22 cellular contexts compared by ENCODE assay signal in genomic region chr3:187912007-187912406, GRCh38.
"Had no signal": no experiment of that assay in that cellular context is flagged by ENCODE, and none has a peak within 500 bp of the region (broad histone marks: within the 10 kb centered on the region; RNA-seq: fewer than 3 reads in every experiment).

No MANE protein-coding gene starts in this region.

- H3K9me3 ChIP-seq: colonic mucosa, left lung, thyroid gland, upper lobe of left lung had no signal

- H3K36me3 ChIP-seq: cardiac muscle cell, colonic mucosa, left lung, thyroid gland, upper lobe of left lung had no signal

- H3K27me3 ChIP-seq: cardiac muscle cell, colonic mucosa, left lung, thyroid gland, upper lobe of left lung had no signal

- ATAC-seq: activated CD4-positive, alpha-beta T cell treated with anti-CD3 and anti-CD28 coated beads for 36 hours; activated CD8-positive, alpha-beta memory T cell treated with anti-CD3 and anti-CD28 coated beads, Interleukin-2, amount 10 ng/mL, durations not matched to agents 7 days and 5 days; activated CD8-positive, alpha-beta T cell treated with anti-CD3 and anti-CD28 coated beads, Interleukin-2, amount 10 ng/mL, durations not matched to agents 7 days and 5 days; activated T-cell treated with anti-CD3 and anti-CD28 coated beads, Interleukin-2, amount 50 U/mL, for 72 hours; left lung; natural killer cell treated with Interleukin-12 subunit alpha and Interleukin-12 subunit beta and Interleukin-15 and Interleukin-18, amount 100 ng/mL, for 72 hours had no signal

- H3K4me3 ChIP-seq: cardiac muscle cell, colonic mucosa, left lung, lung, skin epidermis, thyroid gland, upper lobe of left lung had no signal

- H3K4me1 ChIP-seq: colonic mucosa, thyroid gland had no signal

- H3K27ac ChIP-seq: cardiac muscle cell, colonic mucosa, left lung, thyroid gland, upper lobe of left lung had no signal

- DNase-seq: activated CD4-positive, alpha-beta T cell treated with anti-CD3 and anti-CD28 coated beads for 36 hours; activated CD4-positive, CD25-positive, alpha-beta regulatory T cell; activated CD8-positive, alpha-beta memory T cell treated with anti-CD3 and anti-CD28 coated beads, Interleukin-2, amount 10 ng/mL, durations not matched to agents 7 days and 5 days; activated CD8-positive, alpha-beta T cell treated with anti-CD3 and anti-CD28 coated beads, Interleukin-2, amount 10 ng/mL, durations not matched to agents 7 days and 5 days; activated naive CD4-positive, alpha-beta T cell treated with Interleukin-2 at 50 U/mL for 16 hours; activated T-cell treated with anti-CD3 and anti-CD28 coated beads, Interleukin-2, amount 50 U/mL, for 72 hours; aorta; cerebellar nuclear complex; colonic mucosa; effector CD8-positive, alpha-beta T cell; head of caudate nucleus; hypothalamus; left lung; mesendoderm; stimulated activated CD4-positive, alpha-beta T cell treated with anti-CD3 and anti-CD28 coated beads, Interleukin-12 subunit alpha, Interleukin-12 subunit beta, amount 100 ng/mL, for 4 hours; stimulated activated CD4-positive, alpha-beta T cell treated with anti-CD3 and anti-CD28 coated beads, Interleukin-4, amount 100 ng/mL, for 1 hour; thyroid gland; upper lobe of left lung had no signal
